ENCODE assay signal across 34 cellular contexts in the genomic region with DNA sequence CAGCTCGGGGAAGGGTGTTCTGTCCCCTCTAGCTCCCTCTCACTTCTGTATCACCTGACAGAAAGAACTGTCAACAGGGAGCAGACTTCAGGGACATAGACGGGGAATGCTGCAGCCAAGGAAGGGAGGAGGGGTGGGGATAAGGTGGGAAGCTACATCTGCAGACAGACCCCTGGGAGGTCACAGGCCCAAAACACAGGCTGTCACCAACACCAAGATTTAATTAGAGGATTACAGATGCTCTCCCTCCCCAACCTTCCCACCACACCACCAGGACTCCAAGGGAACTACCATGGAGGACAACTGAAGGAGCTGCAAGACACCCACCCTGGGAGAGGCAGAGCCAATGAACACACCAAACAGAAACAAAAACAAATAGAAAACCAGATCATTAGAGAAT.
"Had no signal": no experiment of that assay in that cellular context is flagged by ENCODE, and none has a peak within 500 bp of the region (broad histone marks: within the 10 kb centered on the region; RNA-seq: fewer than 3 reads in every experiment).

No MANE protein-coding gene starts in this region.

- H3K27ac ChIP-seq: heart right ventricle, hepatocyte, left lung, lower lobe of right lung, neural progenitor cell, neutrophil, ovary, prostate gland, skin epidermis, stomach, testis, thyroid gland, transverse colon, upper lobe of left lung had no signal

- H3K4me1 ChIP-seq: left lung, lower lobe of right lung, neural progenitor cell, prostate gland, stomach, testis, thyroid gland, transverse colon, upper lobe of left lung had no signal

- H3K4me1 Mint-ChIP-seq: immature natural killer cell; mesothelial cell of epicardium; naive B cell; natural killer cell; neural progenitor cell; stimulated activated naive B cell treated with anti-CD40 and anti-IgM and Interleukin-4, amounts not matched to agents 10 μg/mL and 1 μg/mL and 100 μg/mL, for 72 hours had no signal

- H3K4me3 Mint-ChIP-seq: immature natural killer cell; mesothelial cell of epicardium; naive B cell; natural killer cell; nephron progenitor cell; neural progenitor cell; stimulated activated naive B cell treated with anti-CD40 and anti-IgM and Interleukin-4, amounts not matched to agents 10 μg/mL and 1 μg/mL and 100 μg/mL, for 72 hours had no signal

- ATAC-seq: heart right ventricle; left colon; left lung; lower lobe of right lung; natural killer cell; right cardiac atrium; sciatic nerve; stimulated activated naive B cell treated with anti-CD40 and anti-IgM and Interleukin-4, amounts not matched to agents 10 μg/mL and 1 μg/mL and 100 μg/mL, for 72 hours; stimulated activated naive CD8-positive, alpha-beta T cell treated with anti-CD3 and anti-CD28 coated beads, Interleukin-15, Interleukin-2, amounts not matched to agents 100 U/mL and 50 U/mL, for 24 hours had no signal

- H3K36me3 ChIP-seq: heart right ventricle, left lung, lower lobe of right lung, neural progenitor cell, neutrophil, ovary, prostate gland, stomach, thyroid gland, transverse colon, upper lobe of left lung had no signal

- H3K4me3 ChIP-seq: heart right ventricle, hepatocyte, left lung, lower lobe of right lung, neural progenitor cell, ovary, prostate gland, skin epidermis, stomach, testis, thyroid gland, transverse colon, upper lobe of left lung had no signal

- H3K27me3 Mint-ChIP-seq: naive B cell; stimulated activated naive B cell treated with anti-CD40 and anti-IgM and Interleukin-4, amounts not matched to agents 10 μg/mL and 1 μg/mL and 100 μg/mL, for 72 hours had no signal

- H3K79me2 ChIP-seq: hepatocyte had no signal

- H3K9me3 ChIP-seq: left lung, lower lobe of right lung, neutrophil, ovary, prostate gland, testis, thyroid gland, transverse colon, upper lobe of left lung had no signal

- H3K27me3 ChIP-seq: hepatocyte, left lung, neural progenitor cell, neutrophil, ovary, stomach, testis, thyroid gland, transverse colon, upper lobe of left lung had no signal

- H3K9me3 Mint-ChIP-seq: nephron progenitor cell, neural progenitor cell had no signal

- H3K4me2 ChIP-seq: hepatocyte, neural progenitor cell had no signal

- H3K27ac Mint-ChIP-seq: immature natural killer cell; mesothelial cell of epicardium; natural killer cell; nephron progenitor cell; neural progenitor cell; stimulated activated naive B cell treated with anti-CD40 and anti-IgM and Interleukin-4, amounts not matched to agents 10 μg/mL and 1 μg/mL and 100 μg/mL, for 72 hours had no signal

- DNase-seq: heart right ventricle; immature natural killer cell; kidney; left colon; left lung; lower lobe of right lung; mammary epithelial cell; mesenchymal stem cell; naive B cell; natural killer cell; nephron progenitor cell; occipital lobe; ovary; posterior cingulate gyrus; retina; right cardiac atrium; stimulated activated CD4-positive, alpha-beta T cell treated with anti-CD3 and anti-CD28 coated beads, Interleukin-12 subunit alpha, Interleukin-12 subunit beta, amount 100 ng/mL, for 4 hours; stimulated activated CD4-positive, alpha-beta T cell treated with anti-CD3 and anti-CD28 coated beads, Interleukin-15, amount 100 ng/mL, for 24 hours; stimulated activated CD4-positive, alpha-beta T cell treated with anti-CD3 and anti-CD28 coated beads, Interleukin-2, amount 100 ng/mL, for 24 hours; stimulated activated CD4-positive, alpha-beta T cell treated with anti-CD3 and anti-CD28 coated beads, Interleukin-4, amount 100 ng/mL, for 1 hour; stimulated activated naive B cell treated with anti-CD40 and anti-IgM and Interleukin-4, amounts not matched to agents 10 μg/mL and 1 μg/mL and 100 μg/mL, for 72 hours; stimulated activated naive CD8-positive, alpha-beta T cell treated with anti-CD3 and anti-CD28 coated beads, Interleukin-15, Interleukin-2, amounts not matched to agents 100 U/mL and 50 U/mL, for 24 hours; stomach; testis; thyroid gland; transverse colon; upper lobe of left lung had no signal

- H2AFZ ChIP-seq: hepatocyte, neural progenitor cell had no signal

- H3K36me3 Mint-ChIP-seq: immature natural killer cell; mesothelial cell of epicardium; naive B cell; neural progenitor cell; stimulated activated naive B cell treated with anti-CD40 and anti-IgM and Interleukin-4, amounts not matched to agents 10 μg/mL and 1 μg/mL and 100 μg/mL, for 72 hours had no signal
